Comparison of ENCODE assay signal across 1 cellular context in genomic region chr2:236209535-236209934, GRCh38.
TF ChIP-seq lines count a peak whose summit lies in the region.

No MANE protein-coding gene starts in this region.

TF ChIP-seq in GM23338, 12 proteins besides CTCF, POLR2A, EP300 and RAD21 (continued from another document):
- TF ChIP-seq ZNF462 (CRISPR knock-in tag; IDR thresholded peaks at IDR 0.05), result no peak
- TF ChIP-seq EZH2 (IDR thresholded peaks at IDR 0.05; ENCODE audit: low read depth, unreplicated experiment), result no peak
- TF ChIP-seq CREB1 (CRISPR knock-in tag; IDR thresholded peaks at IDR 0.05; ENCODE audit: low read depth), result peak; percentile 61; the same call in 1 of the 2 replicates
TF ChIP-seq in GM23338: peak in this region for 1.
